ENCODE assay signal across 21 cellular contexts in genomic region chr12:28184378-28184777, GRCh38.
"Had no signal": no experiment of that assay in that cellular context is flagged by ENCODE, and none has a peak within 500 bp of the region (broad histone marks: within the 10 kb centered on the region; RNA-seq: fewer than 3 reads in every experiment).

No MANE protein-coding gene starts in this region.

- FAIRE-seq: HepG2, RCC 7860 had no signal

- ATAC-seq: HepG2, SK-N-SH treated with all-trans-retinoic acid at 6 μM for 48 hours, T-helper 17 cell had no signal

- DNase-seq: KBM-7, NCI-H1092 treated with DMSO at 0.1 percent for 48 hours, NCI-H1436, NCI-H187, NCI-H2029, NCI-H2081 treated with DMSO at 0.1 percent for 48 hours, NCI-H2171, NCI-H226, NCI-H446, NCI-H510A, NCI-H524 treated with DMSO at 0.1 percent for 48 hours, NCI-H69, NCI-H774, Right ventricle myocardium superior, RPMI8226, SJCRH30, T-helper 1 cell, T-helper 17 cell had no signal

- H3K4me3 ChIP-seq: SJCRH30 had no signal
